19 cellular contexts compared by ENCODE assay signal in genomic region chr2:234828382-234829073, GRCh38.
DNase-seq lines count a peak whose midpoint lies in the region; ATAC-seq lines count a peak whose summit lies in the region.
"Had no signal": no experiment of that assay in that cellular context is flagged by ENCODE, and none has a peak within 500 bp of the region (broad histone marks: within the 10 kb centered on the region; RNA-seq: fewer than 3 reads in every experiment).

No MANE protein-coding gene starts in this region.

- peak; percentile 40 for DNase-seq in A172 (ENCODE audit: low spot score)
- peak; percentile 16 for DNase-seq in LoVo (ENCODE audit: low spot score)
- DNase-seq in astrocyte of the hippocampus (ENCODE audit: low read depth, low spot score), result peak; percentile 26
- peak; percentile 27 for DNase-seq in renal cortical epithelial cell (ENCODE audit: low read depth)
- DNase-seq in T-cell, result no peak
- DNase-seq in COLO829 (ENCODE audit: low spot score), result no peak
- DNase-seq in NCI-H1694 treated with DMSO at 0.1 percent for 48 hours (lab: John Stamatoyannopoulos, UW), result no peak
- DNase-seq: 8988T; CD8-positive, alpha-beta memory T cell; DMS53; GDM1; NCI-H1092; NCI-H1436 treated with DMSO at 0.1 percent for 48 hours; NCI-H2029; NCI-H345; NCI-H524; NCI-H774; Peyer's patch had no signal

- no peaks in the 10 kb centered on the region for H3K4me1 Mint-ChIP-seq in T-cell
- H3K4me1 Mint-ChIP-seq: CD8-positive, alpha-beta memory T cell had no signal

- H3K36me3 Mint-ChIP-seq in T-cell, result no peaks in the 10 kb centered on the region
- H3K36me3 Mint-ChIP-seq: CD8-positive, alpha-beta memory T cell had no signal

- no peak overlapping the region for H3K4me3 Mint-ChIP-seq in T-cell

- POLR2A ChIA-PET in T-cell (lab: Charles Lee), result no interaction called here

- H3K27me3 Mint-ChIP-seq in T-cell, result peaks cover 0 to 2% of the 10 kb centered on the region in 2 donors

- H3K27ac Mint-ChIP-seq in T-cell, result no peak overlapping the region

- no peaks in the 10 kb centered on the region for H3K9me3 Mint-ChIP-seq in T-cell

- ATAC-seq in T-cell (replicated peaks in 1 of 4), result no peak
- ATAC-seq: K562 had no signal

- CTCF ChIA-PET in T-cell (lab: Charles Lee), result no interaction called here

Comparison
In these comparisons a context has a peak if more than half of its experiments do, and no peak if none do; other contexts are left out.
1. DNase-seq: peak in A172 (single experiment), LoVo (single experiment), astrocyte of the hippocampus (single experiment) and renal cortical epithelial cell (single experiment); none in T-cell (0 of 34), COLO829 (single experiment) and NCI-H1694 treated with DMSO at 0.1 percent for 48 hours (single experiment).